1 cellular context compared by ENCODE assay signal in genomic region chr2:151947524-151948165, GRCh38.
TF ChIP-seq lines count a peak whose summit lies in the region.

No MANE protein-coding gene starts in this region.

TF ChIP-seq in WTC11, 78 proteins besides CTCF, POLR2A, EP300 and RAD21 (continued from another document):
- TF ChIP-seq ZSCAN18 (CRISPR knock-in tag; IDR thresholded peaks at IDR 0.05) = no peak
- no peak for TF ChIP-seq STAT6 (CRISPR knock-in tag; conservative IDR thresholded peaks at IDR 0.05; ENCODE audit: low read depth)
- no peak for TF ChIP-seq TCF7 (CRISPR knock-in tag; IDR thresholded peaks at IDR 0.05; ENCODE audit: low read depth)
- TF ChIP-seq USF1 (CRISPR knock-in tag; IDR thresholded peaks at IDR 0.05) = no peak
- no peak for TF ChIP-seq ZNF416 (CRISPR knock-in tag; IDR thresholded peaks at IDR 0.05)
- no peak for TF ChIP-seq JAZF1 (CRISPR knock-in tag; IDR thresholded peaks at IDR 0.05)
- TF ChIP-seq NFYB (CRISPR knock-in tag; conservative IDR thresholded peaks at IDR 0.05; ENCODE audit: low read depth) = no peak
- TF ChIP-seq ZNF281 (CRISPR knock-in tag; IDR thresholded peaks at IDR 0.05) = no peak
- TF ChIP-seq SMAD3 (CRISPR knock-in tag; IDR thresholded peaks at IDR 0.05; ENCODE audit: borderline replicate concordance) = no peak
- no peak for TF ChIP-seq ZBTB21 (CRISPR knock-in tag; IDR thresholded peaks at IDR 0.05; ENCODE audit: borderline replicate concordance)
- TF ChIP-seq ZNF396 (CRISPR knock-in tag; IDR thresholded peaks at IDR 0.05; ENCODE audit: borderline replicate concordance) = no peak
- TF ChIP-seq ZBTB43 (CRISPR knock-in tag; IDR thresholded peaks at IDR 0.05) = no peak
- no peak for TF ChIP-seq FOXP1 (CRISPR knock-in tag; IDR thresholded peaks at IDR 0.05; ENCODE audit: borderline replicate concordance)
